In the genomic region with DNA sequence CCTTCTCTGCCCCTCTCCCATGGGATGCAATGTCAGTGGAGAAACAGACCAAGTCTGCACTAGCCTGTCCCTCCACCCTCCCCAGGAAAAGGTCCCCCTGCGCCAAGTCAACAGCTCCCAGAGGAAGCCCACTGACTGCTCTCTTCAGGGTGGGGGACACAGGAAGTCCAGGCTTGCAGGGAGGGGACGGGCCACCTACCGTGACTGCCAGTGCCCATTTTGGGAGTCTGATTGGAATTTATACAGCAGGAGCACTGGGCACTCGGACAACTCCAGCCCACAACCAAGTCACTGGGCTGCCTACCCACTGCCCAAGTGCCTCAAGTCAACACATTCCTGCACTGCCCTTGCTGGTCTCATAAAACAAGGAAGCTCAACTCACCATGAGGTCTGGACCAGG, we compare ENCODE assay signal across 27 cellular contexts. TPM values are rescaled to one million over a fixed set of nuclear protein-coding genes. Genes with fewer than 3 reads are reported as not detected.
"Had no signal": no experiment of that assay in that cellular context is flagged by ENCODE, and none has a peak within 500 bp of the region (broad histone marks: within the 10 kb centered on the region; RNA-seq: fewer than 3 reads in every experiment).

No MANE protein-coding gene starts in this region.

- H3K27me3 ChIP-seq: brain microvascular endothelial cell, cardiac muscle cell, Peyer's patch, SJSA1 had no signal

- H3K27ac Mint-ChIP-seq: activated B cell treated with CpG ODN at 0.5 μM for 24 hours; activated CD4-positive, alpha-beta T cell treated with anti-CD3 and anti-CD28 coated beads, Interleukin-2, amount 10 ng/mL, durations not matched to agents 24 days and 14 days; activated CD8-positive, alpha-beta memory T cell treated with anti-CD3 and anti-CD28 coated beads, Interleukin-2, amount 10 ng/mL, durations not matched to agents 7 days and 5 days; activated T-helper 17 cell treated with anti-CD3 and anti-CD28 coated beads, Interleukin-2, amount 50 U/mL, for 72 hours had no signal

- H3K9me3 Mint-ChIP-seq: activated B cell treated with CpG ODN at 0.5 μM for 24 hours; activated CD4-positive, alpha-beta T cell treated with anti-CD3 and anti-CD28 coated beads, Interleukin-2, amount 10 ng/mL, durations not matched to agents 24 days and 14 days; activated T-helper 17 cell treated with anti-CD3 and anti-CD28 coated beads, Interleukin-2, amount 50 U/mL, for 72 hours had no signal

- ATAC-seq: activated CD8-positive, alpha-beta memory T cell treated with anti-CD3 and anti-CD28 coated beads, Interleukin-2, amount 10 ng/mL, durations not matched to agents 7 days and 5 days; activated T-helper 17 cell treated with anti-CD3 and anti-CD28 coated beads, Interleukin-2, amount 50 U/mL, for 72 hours had no signal

- H3K9me3 ChIP-seq: Peyer's patch, SJSA1 had no signal

- H3K27me3 Mint-ChIP-seq: activated B cell treated with CpG ODN at 0.5 μM for 24 hours; activated CD4-positive, alpha-beta T cell treated with anti-CD3 and anti-CD28 coated beads, Interleukin-2, amount 10 ng/mL, durations not matched to agents 24 days and 14 days; activated CD8-positive, alpha-beta memory T cell treated with anti-CD3 and anti-CD28 coated beads, Interleukin-2, amount 10 ng/mL, durations not matched to agents 7 days and 5 days; activated T-helper 17 cell treated with anti-CD3 and anti-CD28 coated beads, Interleukin-2, amount 50 U/mL, for 72 hours had no signal

- H3K4me3 Mint-ChIP-seq: activated B cell treated with CpG ODN at 0.5 μM for 24 hours; activated CD4-positive, alpha-beta T cell treated with anti-CD3 and anti-CD28 coated beads, Interleukin-2, amount 10 ng/mL, durations not matched to agents 24 days and 14 days; activated CD8-positive, alpha-beta memory T cell treated with anti-CD3 and anti-CD28 coated beads, Interleukin-2, amount 10 ng/mL, durations not matched to agents 7 days and 5 days; activated T-helper 17 cell treated with anti-CD3 and anti-CD28 coated beads, Interleukin-2, amount 50 U/mL, for 72 hours had no signal

- H3K27ac ChIP-seq: brain microvascular endothelial cell, cardiac muscle cell, Peyer's patch, RWPE1, SJSA1 had no signal

- H3K4me3 ChIP-seq: cardiac muscle cell, Peyer's patch, SJSA1 had no signal

- DNase-seq: activated B cell treated with CpG ODN at 0.5 μM for 24 hours; activated CD4-positive, alpha-beta T cell treated with anti-CD3 and anti-CD28 coated beads for 1 hour; activated CD4-positive, alpha-beta T cell treated with anti-CD3 and anti-CD28 coated beads, Interleukin-2, amount 10 ng/mL, durations not matched to agents 24 days and 14 days; activated CD4-positive, alpha-beta T cell treated with anti-CD3 and anti-CD28 coated beads, Interleukin-2, amount 50 U/mL, for 48 hours; activated CD8-positive, alpha-beta memory T cell treated with anti-CD3 and anti-CD28 coated beads, Interleukin-2, amount 10 ng/mL, durations not matched to agents 7 days and 5 days; activated gamma-delta T cell; activated naive CD4-positive, alpha-beta T cell treated with anti-CD3 and anti-CD28 coated beads, Interleukin-2, amount 50 U/mL, for 16 hours; activated T-cell treated with anti-CD3 and anti-CD28 coated beads, Interleukin-2, amount 50 U/mL, for 48 hours; amygdala; brain microvascular endothelial cell; cerebellar nuclear complex; MM.1S; NCI-H1105 treated with DMSO at 0.1 percent for 48 hours; NCI-H1436 treated with DMSO at 0.1 percent for 48 hours; NCI-H187; NCI-H2081; NCI-H510A treated with DMSO at 0.1 percent for 48 hours; NCI-H69; NK-92 treated with Interleukin-12 subunit alpha and Interleukin-12 subunit beta, amount 100 ng/mL, for 24 hours; Peyer's patch; SHP77; T-helper 2 cell; T1000 had no signal

RNA-seq across cellular contexts. Expression of a gene that starts 28.1 kb away (rescaled TPM):
- total RNA-seq: activated CD4-positive, alpha-beta T cell treated with anti-CD3 and anti-CD28 coated beads, Interleukin-2, amount 10 ng/mL, durations not matched to agents 24 days and 14 days; activated CD8-positive, alpha-beta memory T cell treated with anti-CD3 and anti-CD28 coated beads, Interleukin-2, amount 10 ng/mL, durations not matched to agents 7 days and 5 days; activated T-helper 17 cell treated with anti-CD3 and anti-CD28 coated beads, Interleukin-2, amount 50 U/mL, for 72 hours; SJSA1 had no signal
